ENCODE assay signal across 1 cellular context in the genomic region with DNA sequence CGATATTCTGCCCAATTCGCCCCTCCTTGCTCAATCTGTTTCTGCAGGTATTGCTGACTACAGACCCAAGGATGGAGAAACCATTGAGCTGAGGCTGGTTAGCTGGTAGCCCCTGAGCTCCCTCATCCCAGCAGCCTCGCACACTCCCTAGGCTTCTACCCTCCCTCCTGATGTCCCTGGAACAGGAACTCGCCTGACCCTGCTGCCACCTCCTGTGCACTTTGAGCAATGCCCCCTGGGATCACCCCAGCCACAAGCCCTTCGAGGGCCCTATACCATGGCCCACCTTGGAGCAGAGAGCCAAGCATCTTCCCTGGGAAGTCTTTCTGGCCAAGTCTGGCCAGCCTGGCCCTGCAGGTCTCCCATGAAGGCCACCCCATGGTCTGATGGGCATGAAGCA.
TF ChIP-seq lines count a peak whose summit lies in the region.

No MANE protein-coding gene starts in this region.

TF ChIP-seq in GM23338, 12 proteins besides CTCF, POLR2A, EP300 and RAD21 (continued from another document):
- TF ChIP-seq, protein P1, sequence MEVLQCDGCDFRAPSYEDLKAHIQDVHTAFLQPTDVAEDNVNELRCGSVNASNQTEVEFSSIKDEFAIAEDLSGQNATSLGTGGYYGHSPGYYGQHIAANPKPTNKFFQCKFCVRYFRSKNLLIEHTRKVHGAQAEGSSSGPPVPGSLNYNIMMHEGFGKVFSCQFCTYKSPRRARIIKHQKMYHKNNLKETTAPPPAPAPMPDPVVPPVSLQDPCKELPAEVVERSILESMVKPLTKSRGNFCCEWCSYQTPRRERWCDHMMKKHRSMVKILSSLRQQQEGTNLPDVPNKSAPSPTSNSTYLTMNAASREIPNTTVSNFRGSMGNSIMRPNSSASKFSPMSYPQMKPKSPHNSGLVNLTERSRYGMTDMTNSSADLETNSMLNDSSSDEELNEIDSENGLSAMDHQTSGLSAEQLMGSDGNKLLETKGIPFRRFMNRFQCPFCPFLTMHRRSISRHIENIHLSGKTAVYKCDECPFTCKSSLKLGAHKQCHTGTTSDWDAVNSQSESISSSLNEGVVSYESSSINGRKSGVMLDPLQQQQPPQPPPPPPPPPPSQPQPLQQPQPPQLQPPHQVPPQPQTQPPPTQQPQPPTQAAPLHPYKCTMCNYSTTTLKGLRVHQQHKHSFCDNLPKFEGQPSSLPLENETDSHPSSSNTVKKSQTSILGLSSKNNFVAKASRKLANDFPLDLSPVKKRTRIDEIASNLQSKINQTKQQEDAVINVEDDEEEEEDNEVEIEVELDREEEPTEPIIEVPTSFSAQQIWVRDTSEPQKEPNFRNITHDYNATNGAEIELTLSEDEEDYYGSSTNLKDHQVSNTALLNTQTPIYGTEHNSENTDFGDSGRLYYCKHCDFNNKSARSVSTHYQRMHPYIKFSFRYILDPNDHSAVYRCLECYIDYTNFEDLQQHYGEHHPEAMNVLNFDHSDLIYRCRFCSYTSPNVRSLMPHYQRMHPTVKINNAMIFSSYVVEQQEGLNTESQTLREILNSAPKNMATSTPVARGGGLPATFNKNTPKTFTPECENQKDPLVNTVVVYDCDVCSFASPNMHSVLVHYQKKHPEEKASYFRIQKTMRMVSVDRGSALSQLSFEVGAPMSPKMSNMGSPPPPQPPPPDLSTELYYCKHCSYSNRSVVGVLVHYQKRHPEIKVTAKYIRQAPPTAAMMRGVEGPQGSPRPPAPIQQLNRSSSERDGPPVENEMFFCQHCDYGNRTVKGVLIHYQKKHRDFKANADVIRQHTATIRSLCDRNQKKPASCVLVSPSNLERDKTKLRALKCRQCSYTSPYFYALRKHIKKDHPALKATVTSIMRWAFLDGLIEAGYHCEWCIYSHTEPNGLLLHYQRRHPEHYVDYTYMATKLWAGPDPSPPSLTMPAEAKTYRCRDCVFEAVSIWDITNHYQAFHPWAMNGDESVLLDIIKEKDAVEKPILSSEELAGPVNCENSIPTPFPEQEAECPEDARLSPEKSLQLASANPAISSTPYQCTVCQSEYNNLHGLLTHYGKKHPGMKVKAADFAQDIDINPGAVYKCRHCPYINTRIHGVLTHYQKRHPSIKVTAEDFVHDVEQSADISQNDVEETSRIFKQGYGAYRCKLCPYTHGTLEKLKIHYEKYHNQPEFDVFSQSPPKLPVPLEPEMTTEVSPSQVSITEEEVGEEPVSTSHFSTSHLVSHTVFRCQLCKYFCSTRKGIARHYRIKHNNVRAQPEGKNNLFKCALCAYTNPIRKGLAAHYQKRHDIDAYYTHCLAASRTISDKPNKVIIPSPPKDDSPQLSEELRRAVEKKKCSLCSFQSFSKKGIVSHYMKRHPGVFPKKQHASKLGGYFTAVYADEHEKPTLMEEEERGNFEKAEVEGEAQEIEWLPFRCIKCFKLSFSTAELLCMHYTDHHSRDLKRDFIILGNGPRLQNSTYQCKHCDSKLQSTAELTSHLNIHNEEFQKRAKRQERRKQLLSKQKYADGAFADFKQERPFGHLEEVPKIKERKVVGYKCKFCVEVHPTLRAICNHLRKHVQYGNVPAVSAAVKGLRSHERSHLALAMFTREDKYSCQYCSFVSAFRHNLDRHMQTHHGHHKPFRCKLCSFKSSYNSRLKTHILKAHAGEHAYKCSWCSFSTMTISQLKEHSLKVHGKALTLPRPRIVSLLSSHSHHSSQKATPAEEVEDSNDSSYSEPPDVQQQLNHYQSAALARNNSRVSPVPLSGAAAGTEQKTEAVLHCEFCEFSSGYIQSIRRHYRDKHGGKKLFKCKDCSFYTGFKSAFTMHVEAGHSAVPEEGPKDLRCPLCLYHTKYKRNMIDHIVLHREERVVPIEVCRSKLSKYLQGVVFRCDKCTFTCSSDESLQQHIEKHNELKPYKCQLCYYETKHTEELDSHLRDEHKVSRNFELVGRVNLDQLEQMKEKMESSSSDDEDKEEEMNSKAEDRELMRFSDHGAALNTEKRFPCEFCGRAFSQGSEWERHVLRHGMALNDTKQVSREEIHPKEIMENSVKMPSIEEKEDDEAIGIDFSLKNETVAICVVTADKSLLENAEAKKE (CRISPR knock-in tag; IDR thresholded peaks at IDR 0.05): no peak
